8 cellular contexts compared by ENCODE assay signal in the genomic region with DNA sequence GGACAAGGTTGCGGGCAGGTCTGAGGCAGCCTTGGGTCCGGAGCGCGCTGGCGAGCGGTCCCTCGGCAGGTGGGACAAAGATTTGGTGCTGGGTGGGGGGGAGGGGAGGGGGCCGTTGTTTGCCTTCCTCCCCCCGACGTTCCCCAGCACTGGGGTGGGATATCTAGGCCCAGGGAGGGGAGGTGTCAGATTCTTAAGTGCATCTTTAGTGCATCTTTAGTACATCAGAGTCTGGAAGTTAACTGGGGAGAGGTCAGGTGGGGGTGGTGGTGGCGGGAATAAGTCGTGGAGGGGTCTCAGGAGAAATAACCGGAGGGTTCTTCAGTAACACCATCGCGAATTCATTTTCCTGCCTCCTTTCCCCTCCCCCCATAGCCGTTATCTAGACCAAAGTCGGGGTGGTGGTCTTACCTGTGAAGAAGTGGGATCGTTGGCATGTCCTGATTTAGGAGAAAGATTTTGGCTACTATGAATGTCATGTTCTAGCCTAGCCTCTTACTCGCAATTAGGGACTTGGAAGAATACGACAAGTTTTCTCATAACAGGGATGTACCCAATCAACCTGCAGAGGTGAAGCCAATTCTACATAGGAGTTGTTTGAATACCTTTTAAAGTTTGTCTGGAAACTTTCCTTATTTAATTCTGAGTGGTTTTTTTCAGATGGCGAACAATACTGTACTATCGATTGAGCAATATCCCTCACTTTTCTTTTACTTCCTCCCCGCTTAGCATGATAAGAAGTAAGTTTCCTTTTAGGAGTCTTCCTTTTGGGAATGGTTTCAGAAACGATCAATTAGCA. TPM values are rescaled to one million over a fixed set of nuclear protein-coding genes. Genes with fewer than 3 reads are reported as not detected.
A peak's percentile ranks its signal among the peaks of the same experiment; 100 is the strongest.
DNase-seq lines count a peak whose midpoint lies in the region; ATAC-seq and TF ChIP-seq lines count a peak whose summit lies in the region.

No MANE protein-coding gene starts in this region.

- TF ChIP-seq CTCF in heart right ventricle (IDR thresholded peaks at IDR 0.05) = no peak
- TF ChIP-seq CTCF in fibroblast of mammary gland (conservative IDR thresholded peaks at IDR 0.05; ENCODE audit: control insufficient read depth, insufficient read depth, low read depth, low read length) = no peak

- WGBS in heart right ventricle, 2 donors = 5 to 7% methylated on average over 24 of the region's 24 CpGs

- H3K9me3 ChIP-seq in heart right ventricle (no peaks in the 10 kb centered on the region), SJCRH30 (replicated peaks) (no peaks in the 10 kb centered on the region; the same call in 1 of the 2 replicates)

- H3K27me3 ChIP-seq in heart right ventricle (no peaks in the 10 kb centered on the region), SJCRH30 (no peaks in the 10 kb centered on the region), rectal smooth muscle tissue (ENCODE audit: control insufficient read depth, insufficient read depth, low read length) (no peaks in the 10 kb centered on the region)

- intact Hi-C loops in heart right ventricle (cut with DNase I) = loop anchor here in 4 of 10 donors (10.0 kb wide), 3 partner anchors 55 to 75 kb away; a partner anchor contains a TSS
- intact Hi-C loops in left cardiac atrium (cut with DNase I) = no loop called here

- H3K9ac ChIP-seq in rectal smooth muscle tissue (ENCODE audit: low read length) = peak overlapping the region; percentile 39

- no peak for DNase-seq in heart right ventricle
- no peak for DNase-seq in left cardiac atrium
- DNase-seq in SJCRH30 = peak; percentile 13 to 29
- DNase-seq in fibroblast of mammary gland (ENCODE audit: low read depth) = peak; percentile 17
- DNase-seq in activated effector memory CD4-positive, alpha-beta T cell treated with Interleukin-2 at 50 U/mL for 16 hours = no peak

- peaks cover 0 to 12% (median 0%) of the 10 kb centered on the region in 9 donors for H3K36me3 ChIP-seq in heart right ventricle
- peaks cover 20% of the 10 kb centered on the region for H3K36me3 ChIP-seq in SJCRH30
- no peaks in the 10 kb centered on the region for H3K36me3 ChIP-seq in rectal smooth muscle tissue (ENCODE audit: control insufficient read depth, insufficient read depth, low read length)

- peaks cover 0 to 44% (median 19%) of the 10 kb centered on the region in 9 donors for H3K4me1 ChIP-seq in heart right ventricle
- peaks cover 5% of the 10 kb centered on the region for H3K4me1 ChIP-seq in SJCRH30
- H3K4me1 ChIP-seq in rectal smooth muscle tissue (ENCODE audit: control insufficient read depth, insufficient read depth, low read length) = peaks cover 13% of the 10 kb centered on the region

- H3K27ac ChIP-seq in heart right ventricle (peak overlapping the region; percentile 59 to 97 (median 88)), SJCRH30 (peak overlapping the region; percentile 57), rectal smooth muscle tissue (ENCODE audit: low read depth, low read length) (peak overlapping the region; percentile 70)

- peak overlapping the region; percentile 70 to 97 (median 90) for H3K4me3 ChIP-seq in heart right ventricle
- H3K4me3 ChIP-seq in SJCRH30 = peak overlapping the region; percentile 94
- peak overlapping the region; percentile 71 for H3K4me3 ChIP-seq in fibroblast of mammary gland (ENCODE audit: control insufficient read depth, low read depth, low read length)
- peak overlapping the region; percentile 73 for H3K4me3 ChIP-seq in rectal smooth muscle tissue (ENCODE audit: low read length)

- no peak for ATAC-seq in heart right ventricle
- no peak for ATAC-seq in left cardiac atrium
- ATAC-seq in HG03457 (IDR thresholded peaks at IDR 0.05; ENCODE audit: unreplicated experiment) = no peak
- ATAC-seq in GM18873 (IDR thresholded peaks at IDR 0.05; ENCODE audit: low FRiP score, unreplicated experiment) = no peak

RNA-seq across cellular contexts. Expression of a gene that starts 0.9 kb away (rescaled TPM):
- total RNA-seq in heart right ventricle = 10 to 100 TPM; 26.1 to 37.7 (median 35.0) TPM
- 10 to 100 TPM in 1 of 2 donors, 1 to 10 TPM in 1; 6.7 to 12.4 TPM for polyA plus RNA-seq in heart right ventricle
- 10 to 100 TPM; 34.2 to 41.6 TPM for total RNA-seq in left cardiac atrium
- total RNA-seq in SJCRH30 (2014; rRNA removed; shearing (Covaris generic)) = 57.0 and 61.6 TPM in 2 replicates

Comparison
In these comparisons a context has a peak if more than half of its experiments do, and no peak if none do; other contexts are left out.
1. DNase-seq: peak in SJCRH30 (2 of 2) and fibroblast of mammary gland (single experiment); none in heart right ventricle (0 of 2), left cardiac atrium (single experiment) and activated effector memory CD4-positive, alpha-beta T cell treated with Interleukin-2 at 50 U/mL for 16 hours (single experiment).
2. Peak in every context shown above with its lines, with median percentiles within 50 percentile points of each other: H3K27ac ChIP-seq and H3K4me3 ChIP-seq.